In genomic region chr5:56279979-56280378, GRCh38 we compare ENCODE assay signal across 15 cellular contexts. TPM values are rescaled to one million over a fixed set of nuclear protein-coding genes. Genes with fewer than 3 reads are reported as not detected.
DNase-seq lines count a peak whose midpoint lies in the region; ATAC-seq and TF ChIP-seq lines count a peak whose summit lies in the region.
"Had no signal": no experiment of that assay in that cellular context is flagged by ENCODE, and none has a peak within 500 bp of the region (broad histone marks: within the 10 kb centered on the region; RNA-seq: fewer than 3 reads in every experiment).

No MANE protein-coding gene starts in this region.

- no TSS peak for BruUV-seq in PC-9 (replicated peaks; lab: Mats Ljungman, UMichigan)

- H3K27me3 Mint-ChIP-seq in neural progenitor cell (ENCODE audit: insufficient read depth, low read depth) = peaks cover 2% of the 10 kb centered on the region

- H3K27me3 ChIP-seq in PC-9 (ENCODE audit: insufficient read depth, low read depth) = no peaks in the 10 kb centered on the region
- no peaks in the 10 kb centered on the region for H3K27me3 ChIP-seq in neural progenitor cell
- H3K27me3 ChIP-seq: hepatocyte, neutrophil had no signal

- H3K36me3 ChIP-seq in PC-9 (ENCODE audit: low read depth) (no peaks in the 10 kb centered on the region), neural progenitor cell (no peaks in the 10 kb centered on the region)
- H3K36me3 ChIP-seq: neutrophil, WERI-Rb-1 had no signal

- H4K20me1 ChIP-seq in PC-9 (ENCODE audit: insufficient read depth) (no peaks in the 10 kb centered on the region), neural progenitor cell (ENCODE audit: low read depth) (no peaks in the 10 kb centered on the region)

- H3K27ac ChIP-seq in PC-9 (0 out of 2 replicates have a peak overlapping the region, but pooled peaks have one; percentile 17), neural progenitor cell (no peak overlapping the region)
- H3K27ac ChIP-seq: neutrophil, WERI-Rb-1 had no signal

- no peaks in the 10 kb centered on the region for H3K36me3 Mint-ChIP-seq in neural progenitor cell

- H3K9me3 Mint-ChIP-seq in neural progenitor cell = no peaks in the 10 kb centered on the region

- H3K4me1 Mint-ChIP-seq in neural progenitor cell = peaks cover 10% of the 10 kb centered on the region

- H3K4me2 ChIP-seq in PC-9 (peak overlapping the region; percentile 41), neural progenitor cell (no peak overlapping the region)
- H3K4me2 ChIP-seq: hepatocyte had no signal

- H3K9me3 ChIP-seq in PC-9 (ENCODE audit: insufficient read depth, low read depth) (no peaks in the 10 kb centered on the region; the same call in 1 of the 2 replicates), neural progenitor cell (ENCODE audit: low read depth) (no peaks in the 10 kb centered on the region)
- H3K9me3 ChIP-seq: neutrophil had no signal

- H3K9ac ChIP-seq in neural progenitor cell = no peak overlapping the region

- H3K9me2 ChIP-seq in PC-9 (ENCODE audit: insufficient read depth) = no peaks in the 10 kb centered on the region

- peak overlapping the region; percentile 78 for H3K27ac Mint-ChIP-seq in neural progenitor cell

- no peak overlapping the region for H3K4me3 ChIP-seq in PC-9
- no peak overlapping the region for H3K4me3 ChIP-seq in neural progenitor cell
- H3K4me3 ChIP-seq: hepatocyte had no signal

- H2AFZ ChIP-seq in PC-9 (no peak overlapping the region), neural progenitor cell (replicated peaks) (no peak overlapping the region)
- H2AFZ ChIP-seq: hepatocyte had no signal

- no peak for ATAC-seq in HG02938 (IDR thresholded peaks at IDR 0.05; ENCODE audit: unreplicated experiment)
- ATAC-seq in GM21528 (IDR thresholded peaks at IDR 0.05; ENCODE audit: low FRiP score, unreplicated experiment) = no peak

- H3K4me1 ChIP-seq in PC-9 (replicated peaks; ENCODE audit: insufficient read depth) (peaks cover 38% of the 10 kb centered on the region), neural progenitor cell (peaks cover 6% of the 10 kb centered on the region)

- no peaks in the 10 kb centered on the region for H3K79me2 ChIP-seq in PC-9 (ENCODE audit: low read depth)
- H3K79me2 ChIP-seq in neural progenitor cell (ENCODE audit: low read depth) = no peaks in the 10 kb centered on the region
- H3K79me2 ChIP-seq: hepatocyte had no signal

- CTCF ChIA-PET in PC-9 (lab: Charles Lee) = no interaction called here

- intact Hi-C loops in PC-9 (cut with micrococcal nuclease; ENCODE audit: unreplicated experiment) = loop anchor here (1.0 to 5.0 kb wide), 2 partner anchors 43 to 142 kb away; no protein-coding TSS in a partner anchor

- H3F3A ChIP-seq in PC-9 (ENCODE audit: insufficient read depth, low read depth) = no peaks in the 10 kb centered on the region
- H3F3A ChIP-seq in neural progenitor cell (ENCODE audit: low read depth) = no peaks in the 10 kb centered on the region

- no peak overlapping the region for H3K4me3 Mint-ChIP-seq in neural progenitor cell

- POLR2A ChIA-PET in PC-9 (lab: Charles Lee; ENCODE audit: unreplicated experiment) = no interaction called here

- DNase-seq in Daoy (ENCODE audit: low read depth) (peak; percentile 71), PC-9 (peak; percentile 38 to 76), fibroblast of gingiva (ENCODE audit: low read depth) (peak; percentile 79), neural progenitor cell (ENCODE audit: low spot score) (no peak), NCI-H2107 treated with DMSO at 0.1 percent for 48 hours (lab: John Stamatoyannopoulos, UW; ENCODE audit: unreplicated experiment) (no peak)
- no peak for DNase-seq in NK-92 treated with Interleukin-12 subunit alpha and Interleukin-12 subunit beta, amount 100 ng/mL, for 24 hours (lab: John Stamatoyannopoulos, UW)
- DNase-seq: cerebellar nuclear complex; H7; NCI-H146; stimulated activated CD4-positive, alpha-beta T cell treated with anti-CD3 and anti-CD28 coated beads, Interleukin-4, amount 100 ng/mL, for 1 hour; WERI-Rb-1 had no signal

- no peak for TF ChIP-seq CTCF in PC-9 (conservative IDR thresholded peaks at IDR 0.05)
- no peak for TF ChIP-seq CTCF in neural progenitor cell (IDR thresholded peaks at IDR 0.05)

RNA-seq across cellular contexts. Expression of gene ANKRD55, which starts 46.8 kb away (rescaled TPM):
- not detected in 2 replicates for total RNA-seq in Daoy (2014; rRNA removed; shearing (Covaris generic))
- not detected in 2 replicates for total RNA-seq in PC-9 (2021)
- not detected in 2 replicates for total RNA-seq in neural progenitor cell (ENCODE audit: low replicate concordance)
- total RNA-seq: H7 had no signal

Comparison
In these comparisons a context has a peak if more than half of its experiments do, and no peak if none do; other contexts are left out.
1. DNase-seq: peak in Daoy (single experiment), PC-9 (2 of 2) and fibroblast of gingiva (single experiment); none in neural progenitor cell (single experiment), NCI-H2107 treated with DMSO at 0.1 percent for 48 hours (single experiment) and NK-92 treated with Interleukin-12 subunit alpha and Interleukin-12 subunit beta, amount 100 ng/mL, for 24 hours (single experiment).